In the genomic region with DNA sequence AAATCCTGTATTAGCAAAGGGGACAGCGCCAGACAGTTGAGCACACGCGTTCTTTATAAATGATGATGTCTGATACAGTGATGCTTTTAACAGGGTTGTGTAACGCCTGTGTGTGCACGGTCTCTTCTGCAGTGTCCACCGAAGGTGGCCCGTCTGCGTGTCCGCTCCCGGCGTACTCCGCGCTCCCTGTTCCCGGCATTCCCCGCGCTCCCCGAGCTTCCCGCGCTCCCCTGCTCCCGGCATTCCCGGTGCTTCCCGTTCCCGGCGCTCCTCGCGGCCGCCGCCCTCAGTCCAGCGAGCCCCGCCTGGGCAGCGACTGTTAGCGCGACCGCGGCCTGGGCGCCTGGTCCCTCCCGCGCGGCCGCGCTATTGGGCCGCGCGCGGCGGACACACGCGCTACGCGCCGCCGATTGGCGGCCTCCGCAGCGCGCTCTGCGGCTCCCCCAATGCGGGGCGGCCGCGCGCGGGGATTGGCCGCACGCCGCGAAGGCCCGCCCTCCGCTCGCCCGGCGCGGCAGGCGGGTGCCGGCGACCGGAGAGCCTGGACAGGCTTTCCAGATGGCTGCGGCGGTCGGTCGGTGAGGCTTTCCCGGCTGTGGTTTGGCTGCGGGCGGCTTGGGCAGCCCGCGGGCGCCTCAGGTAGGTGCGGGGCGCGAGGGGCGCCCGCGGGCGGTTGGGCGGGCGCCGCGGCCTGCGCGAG, we compare ENCODE assay signal across 8 cellular contexts. TPM values are rescaled to one million over a fixed set of nuclear protein-coding genes. Genes with fewer than 3 reads are reported as not detected.
DNase-seq lines count a peak whose midpoint lies in the region; ATAC-seq and TF ChIP-seq lines count a peak whose summit lies in the region.

Gene DGCR8 (plus strand): TSS at position 497 of the 700 bp plus-strand sequence. CDS start 5,723 bp downstream, outside the sequence.

- peaks cover 3% of the 10 kb centered on the region; the same call in 1 of the 2 replicates for H3K27me3 Mint-ChIP-seq in HFFc6 (ENCODE audit: insufficient read depth)
- no peaks in the 10 kb centered on the region for H3K27me3 Mint-ChIP-seq in activated naive CD8-positive, alpha-beta T cell

- H3K9me3 ChIP-seq in thymus (ENCODE audit: control insufficient read depth): no peaks in the 10 kb centered on the region

- peak; percentile 73 for DNase-seq in GM04503 (ENCODE audit: low read depth)
- peak; percentile 89 for DNase-seq in HFFc6
- peak; percentile 89 for DNase-seq in NB4 (ENCODE audit: low read depth)
- DNase-seq in glomerular visceral epithelial cell (ENCODE audit: extremely low spot score): peak; percentile 92
- DNase-seq in occipital lobe (lab: John Stamatoyannopoulos, UW): peak; percentile 95

- peak within 1 kb of the TSS; percentile 81 for H3K27ac ChIP-seq in thymus (ENCODE audit: low read depth)

- peak; percentile 95 for ATAC-seq in SK-N-SH treated with all-trans-retinoic acid at 6 μM for 48 hours

- peaks cover 5% of the 10 kb centered on the region; the same call in 1 of the 2 replicates for H3K36me3 Mint-ChIP-seq in HFFc6 (ENCODE audit: low read depth)
- H3K36me3 Mint-ChIP-seq in activated naive CD8-positive, alpha-beta T cell: no peaks in the 10 kb centered on the region

- peaks cover 15% of the 10 kb centered on the region for H3K4me1 ChIP-seq in thymus (ENCODE audit: control insufficient read depth, insufficient read depth, low read length)

- peak within 1 kb of the TSS; percentile 98 for H3K4me3 Mint-ChIP-seq in HFFc6
- H3K4me3 Mint-ChIP-seq in activated naive CD8-positive, alpha-beta T cell: peak within 1 kb of the TSS; percentile 90

- H3K9me3 Mint-ChIP-seq in HFFc6: no peaks in the 10 kb centered on the region
- no peaks in the 10 kb centered on the region for H3K9me3 Mint-ChIP-seq in activated naive CD8-positive, alpha-beta T cell (ENCODE audit: low read depth)

- TF ChIP-seq POLR2A in NB4 (IDR thresholded peaks at IDR 0.05; ENCODE audit: extremely low read depth, insufficient read length): peak; percentile 48

- no peaks in the 10 kb centered on the region for H3K27me3 ChIP-seq in thymus (ENCODE audit: control insufficient read depth, insufficient read depth)

- no peak for TF ChIP-seq CTCF in HFFc6 (IDR thresholded peaks at IDR 0.05)
- TF ChIP-seq CTCF in NB4 (IDR thresholded peaks at IDR 0.05; ENCODE audit: low read depth, low read length): no peak

- under 1% methylated on average over 100 of the region's 100 CpGs for WGBS in thymus

- peaks cover 41% of the 10 kb centered on the region for H3K4me1 Mint-ChIP-seq in HFFc6 (ENCODE audit: low read depth)
- H3K4me1 Mint-ChIP-seq in activated naive CD8-positive, alpha-beta T cell (ENCODE audit: low read depth): peaks cover 38% of the 10 kb centered on the region

- H3K4me3 ChIP-seq in NB4 (ENCODE audit: low read depth, low read length) (peak within 1 kb of the TSS; percentile 95), thymus (ENCODE audit: low read length) (peak within 1 kb of the TSS; percentile 96)

- peak within 1 kb of the TSS; percentile 97 for H3K27ac Mint-ChIP-seq in HFFc6
- H3K27ac Mint-ChIP-seq in activated naive CD8-positive, alpha-beta T cell: peak within 1 kb of the TSS; percentile 85

- H3K36me3 ChIP-seq in thymus (ENCODE audit: control insufficient read depth, insufficient read depth): peaks cover 7% of the 10 kb centered on the region

TF ChIP-seq in SK-N-SH treated with all-trans-retinoic acid at 6 μM for 48 hours, 23 proteins besides CTCF, POLR2A, EP300 and RAD21 (continues in another document):
- TF ChIP-seq ZC3H10 (CRISPR knock-in tag; IDR thresholded peaks at IDR 0.05): peak; percentile 48; the same call in 1 of the 2 replicates
- no peak for TF ChIP-seq TOX (CRISPR knock-in tag; IDR thresholded peaks at IDR 0.05; ENCODE audit: borderline replicate concordance)
- TF ChIP-seq SNAI2 (CRISPR knock-in tag; IDR thresholded peaks at IDR 0.05): 0 out of 2 replicates have a peak, but pooled peaks have one; percentile 18
- no peak for TF ChIP-seq OSR1 (CRISPR knock-in tag; IDR thresholded peaks at IDR 0.05)
- 0 out of 2 replicates have a peak, but pooled peaks have one; percentile 35 for TF ChIP-seq ZFP3 (CRISPR knock-in tag; IDR thresholded peaks at IDR 0.05)
- no peak for TF ChIP-seq ZNF565 (CRISPR knock-in tag; conservative IDR thresholded peaks at IDR 0.05; ENCODE audit: low read depth)
- 0 out of 2 replicates have a peak, but pooled peaks have one; percentile 11 for TF ChIP-seq PPARA (CRISPR knock-in tag; IDR thresholded peaks at IDR 0.05; ENCODE audit: borderline replicate concordance)
- TF ChIP-seq ESRRG (CRISPR knock-in tag; IDR thresholded peaks at IDR 0.05): no peak
- no peak for TF ChIP-seq ARNTL (CRISPR knock-in tag; IDR thresholded peaks at IDR 0.05; ENCODE audit: borderline replicate concordance, low read depth)
- TF ChIP-seq, protein P1, sequence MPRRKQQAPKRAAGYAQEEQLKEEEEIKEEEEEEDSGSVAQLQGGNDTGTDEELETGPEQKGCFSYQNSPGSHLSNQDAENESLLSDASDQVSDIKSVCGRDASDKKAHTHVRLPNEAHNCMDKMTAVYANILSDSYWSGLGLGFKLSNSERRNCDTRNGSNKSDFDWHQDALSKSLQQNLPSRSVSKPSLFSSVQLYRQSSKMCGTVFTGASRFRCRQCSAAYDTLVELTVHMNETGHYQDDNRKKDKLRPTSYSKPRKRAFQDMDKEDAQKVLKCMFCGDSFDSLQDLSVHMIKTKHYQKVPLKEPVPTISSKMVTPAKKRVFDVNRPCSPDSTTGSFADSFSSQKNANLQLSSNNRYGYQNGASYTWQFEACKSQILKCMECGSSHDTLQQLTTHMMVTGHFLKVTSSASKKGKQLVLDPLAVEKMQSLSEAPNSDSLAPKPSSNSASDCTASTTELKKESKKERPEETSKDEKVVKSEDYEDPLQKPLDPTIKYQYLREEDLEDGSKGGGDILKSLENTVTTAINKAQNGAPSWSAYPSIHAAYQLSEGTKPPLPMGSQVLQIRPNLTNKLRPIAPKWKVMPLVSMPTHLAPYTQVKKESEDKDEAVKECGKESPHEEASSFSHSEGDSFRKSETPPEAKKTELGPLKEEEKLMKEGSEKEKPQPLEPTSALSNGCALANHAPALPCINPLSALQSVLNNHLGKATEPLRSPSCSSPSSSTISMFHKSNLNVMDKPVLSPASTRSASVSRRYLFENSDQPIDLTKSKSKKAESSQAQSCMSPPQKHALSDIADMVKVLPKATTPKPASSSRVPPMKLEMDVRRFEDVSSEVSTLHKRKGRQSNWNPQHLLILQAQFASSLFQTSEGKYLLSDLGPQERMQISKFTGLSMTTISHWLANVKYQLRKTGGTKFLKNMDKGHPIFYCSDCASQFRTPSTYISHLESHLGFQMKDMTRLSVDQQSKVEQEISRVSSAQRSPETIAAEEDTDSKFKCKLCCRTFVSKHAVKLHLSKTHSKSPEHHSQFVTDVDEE (CRISPR knock-in tag; IDR thresholded peaks at IDR 0.05): no peak; the same call in 1 of the 2 replicates
- TF ChIP-seq ZNF8 (CRISPR knock-in tag; IDR thresholded peaks at IDR 0.05): 0 out of 2 replicates have a peak, but pooled peaks have one; percentile 31
- TF ChIP-seq POU6F1 (CRISPR knock-in tag; IDR thresholded peaks at IDR 0.05; ENCODE audit: borderline replicate concordance, low read depth): no peak
- TF ChIP-seq PATZ1 (CRISPR knock-in tag; IDR thresholded peaks at IDR 0.05; ENCODE audit: borderline replicate concordance): no peak
- TF ChIP-seq ZNF70 (CRISPR knock-in tag; IDR thresholded peaks at IDR 0.05): no peak
- no peak for TF ChIP-seq GLIS3 (CRISPR knock-in tag; IDR thresholded peaks at IDR 0.05)
- TF ChIP-seq, protein P2, sequence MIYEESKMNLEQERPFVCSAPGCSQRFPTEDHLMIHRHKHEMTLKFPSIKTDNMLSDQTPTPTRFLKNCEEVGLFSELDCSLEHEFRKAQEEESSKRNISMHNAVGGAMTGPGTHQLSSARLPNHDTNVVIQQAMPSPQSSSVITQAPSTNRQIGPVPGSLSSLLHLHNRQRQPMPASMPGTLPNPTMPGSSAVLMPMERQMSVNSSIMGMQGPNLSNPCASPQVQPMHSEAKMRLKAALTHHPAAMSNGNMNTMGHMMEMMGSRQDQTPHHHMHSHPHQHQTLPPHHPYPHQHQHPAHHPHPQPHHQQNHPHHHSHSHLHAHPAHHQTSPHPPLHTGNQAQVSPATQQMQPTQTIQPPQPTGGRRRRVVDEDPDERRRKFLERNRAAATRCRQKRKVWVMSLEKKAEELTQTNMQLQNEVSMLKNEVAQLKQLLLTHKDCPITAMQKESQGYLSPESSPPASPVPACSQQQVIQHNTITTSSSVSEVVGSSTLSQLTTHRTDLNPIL (CRISPR knock-in tag; IDR thresholded peaks at IDR 0.05; ENCODE audit: low read depth): no peak
- no peak for TF ChIP-seq ZFP30 (CRISPR knock-in tag; IDR thresholded peaks at IDR 0.05)

RNA-seq across cellular contexts. Expression of gene DGCR8, which starts in this region (rescaled TPM):
- total RNA-seq in HFFc6 (2021; fragmentation: NEBNext Ultra II Directional; extraction: Animal tissue kit (Norgen Biotek cat#: 25700)): 10 to 100 TPM; 19.8 to 24.5 (median 22.0) TPM
- 37.0 TPM for total RNA-seq in occipital lobe
- 22.5 TPM for polyA plus RNA-seq in thymus

Comparison
In these comparisons a context has a peak if more than half of its experiments do, and no peak if none do; other contexts are left out.
1. Peak in every context shown above with its lines: DNase-seq, ATAC-seq, H3K4me3 ChIP-seq and H3K27ac ChIP-seq.